ENCODE assay signal across 16 cellular contexts in the genomic region with DNA sequence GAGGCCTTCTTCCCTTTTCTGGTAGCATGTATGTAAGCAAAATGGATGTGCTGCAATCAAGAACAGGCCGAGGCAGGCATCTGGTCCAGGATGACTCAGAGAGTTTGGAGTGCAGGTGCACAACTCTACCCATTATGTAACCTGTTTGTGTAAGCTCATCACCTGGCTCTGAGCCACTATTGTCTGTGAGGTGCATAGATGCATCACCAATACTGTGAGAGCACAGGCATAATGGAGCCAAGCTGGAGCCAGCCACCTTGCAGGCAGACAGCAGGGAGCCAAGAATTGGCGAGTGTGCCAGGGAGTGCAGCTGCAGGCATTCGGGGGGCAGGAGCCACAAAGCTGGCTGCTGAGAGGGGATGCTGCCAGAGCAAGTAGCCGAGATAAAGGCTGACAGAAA.
DNase-seq lines count a peak whose midpoint lies in the region; ATAC-seq and TF ChIP-seq lines count a peak whose summit lies in the region.
"Had no signal": no experiment of that assay in that cellular context is flagged by ENCODE, and none has a peak within 500 bp of the region (broad histone marks: within the 10 kb centered on the region; RNA-seq: fewer than 3 reads in every experiment).

No MANE protein-coding gene starts in this region.

- H3K27me3 ChIP-seq in RWPE2 (ENCODE audit: insufficient read depth, poor library complexity, severe bottlenecking) (no peaks in the 10 kb centered on the region), spleen (replicated peaks in 1 of 7) (no peaks in the 10 kb centered on the region)
- H3K27me3 ChIP-seq: colonic mucosa, heart right ventricle, SJSA1 had no signal

- intact Hi-C loops in spleen (cut with DNase I; ENCODE audit: low total_unique reads): no loop called here

- H3K27ac ChIP-seq in RWPE2 (ENCODE audit: poor library complexity, severe bottlenecking): no peak overlapping the region
- peak overlapping the region in 14 of 21 experiments; percentile 9 to 77 (median 64) for H3K27ac ChIP-seq in skin epidermis
- no peak overlapping the region for H3K27ac ChIP-seq in spleen
- H3K27ac ChIP-seq: colonic mucosa, heart right ventricle, SJSA1 had no signal

- H3K4me1 ChIP-seq in RWPE2 (ENCODE audit: insufficient read depth, poor library complexity, severe bottlenecking): peaks cover 3% of the 10 kb centered on the region
- no peaks in the 10 kb centered on the region for H3K4me1 ChIP-seq in spleen
- H3K4me1 ChIP-seq: colonic mucosa, heart right ventricle, SJSA1 had no signal

- H3K4me3 ChIP-seq in RWPE2 (ENCODE audit: severe bottlenecking) (no peak overlapping the region), skin epidermis (no peak overlapping the region), spleen (no peak overlapping the region)
- H3K4me3 ChIP-seq: colonic mucosa, heart right ventricle, SJSA1 had no signal

- DNase-seq in SKM-1 treated with dmso at 0.1 percent for 144 hours (lab: John Stamatoyannopoulos, UW; ENCODE audit: unreplicated experiment) (peak; percentile 15), SKM-1 (lab: John Stamatoyannopoulos, UW; ENCODE audit: unreplicated experiment) (no peak), NCI-H146 treated with DMSO at 0.1 percent for 48 hours (lab: John Stamatoyannopoulos, UW; ENCODE audit: unreplicated experiment) (peak; percentile 85), RWPE2 (ENCODE audit: low spot score) (peak; percentile 82), AG08396 (ENCODE audit: low spot score) (no peak), spleen (no peak)
- DNase-seq in activated CD4-positive, alpha-beta T cell treated with anti-CD3 and anti-CD28 coated beads for 4 hours: no peak
- DNase-seq: activated CD8-positive, alpha-beta T cell treated with anti-CD3 and anti-CD28 coated beads for 36 hours; activated effector memory CD4-positive, alpha-beta T cell treated with Interleukin-2 at 50 U/mL for 16 hours; anterior cingulate cortex; colonic mucosa; heart right ventricle; Karpas-422; NCI-H526 treated with DMSO at 0.1 percent for 48 hours had no signal

- TF ChIP-seq CTCF in RWPE2 (IDR thresholded peaks at IDR 0.05; ENCODE audit: poor library complexity, severe bottlenecking) (no peak), spleen (IDR thresholded peaks at IDR 0.05 in 8 of 11, conservative IDR thresholded peaks at IDR 0.05 in 3 of 11) (no peak)

- H3K9me3 ChIP-seq in RWPE2 (ENCODE audit: severe bottlenecking) (no peaks in the 10 kb centered on the region), spleen (peaks cover 0 to 5% (median 0%) of the 10 kb centered on the region in 8 donors)
- H3K9me3 ChIP-seq: colonic mucosa, heart right ventricle, SJSA1 had no signal

- ATAC-seq in RWPE2 (ENCODE audit: low read depth): peak; percentile 92
- ATAC-seq: activated CD8-positive, alpha-beta T cell treated with anti-CD3 and anti-CD28 coated beads for 36 hours; heart right ventricle had no signal

- WGBS in spleen, 5 donors: 83 to 91% (median 86%) methylated on average over 4 of the region's 4 CpGs

- TF ChIP-seq POLR2A in spleen (IDR thresholded peaks at IDR 0.05): no peak

- H3K36me3 ChIP-seq in RWPE2 (ENCODE audit: low read depth) (no peaks in the 10 kb centered on the region), spleen (no peaks in the 10 kb centered on the region)
- H3K36me3 ChIP-seq: colonic mucosa, heart right ventricle, SJSA1 had no signal

Comparison
In these comparisons a context has a peak if more than half of its experiments do, and no peak if none do; other contexts are left out.
1. DNase-seq: peak in SKM-1 treated with dmso at 0.1 percent for 144 hours (single experiment), NCI-H146 treated with DMSO at 0.1 percent for 48 hours (single experiment) and RWPE2 (single experiment); none in SKM-1 (single experiment), AG08396 (single experiment), activated CD4-positive, alpha-beta T cell treated with anti-CD3 and anti-CD28 coated beads for 4 hours (0 of 2) and spleen (single experiment).
2. H3K27ac ChIP-seq: peak in skin epidermis (14 of 21); none in RWPE2 (single experiment) and spleen (0 of 8).